In genomic region chr1:89121641-89122040, GRCh38 we compare ENCODE assay signal across 24 cellular contexts. TPM values are rescaled to one million over a fixed set of nuclear protein-coding genes. Genes with fewer than 3 reads are reported as not detected.
"Had no signal": no experiment of that assay in that cellular context is flagged by ENCODE, and none has a peak within 500 bp of the region (broad histone marks: within the 10 kb centered on the region; RNA-seq: fewer than 3 reads in every experiment).

No MANE protein-coding gene starts in this region.

- H3K4me3 Mint-ChIP-seq: nephron progenitor cell had no signal

- DNase-seq: activated CD4-positive, alpha-beta T cell treated with anti-CD3 and anti-CD28 coated beads for 1 hour; activated gamma-delta T cell treated with Interleukin-2 at 50 U/mL for 16 hours; dermis blood vessel endothelial cell; head of caudate nucleus; kidney glomerular epithelial cell; mesenchymal stem cell; nephron progenitor cell; occipital lobe; stimulated activated CD4-positive, alpha-beta T cell treated with anti-CD3 and anti-CD28 coated beads, Interleukin-15, amount 100 ng/mL, for 24 hours; stimulated activated CD4-positive, alpha-beta T cell treated with anti-CD3 and anti-CD28 coated beads, Interleukin-4, amount 100 ng/mL, for 1 hour; stimulated activated naive CD4-positive, alpha-beta T cell; substantia nigra; T-helper 9 cell had no signal

- H3K27ac ChIP-seq: epithelial cell of prostate, right atrium auricular region, tibial nerve had no signal

- H3K9me3 Mint-ChIP-seq: nephron progenitor cell had no signal

- H3K4me1 Mint-ChIP-seq: nephron progenitor cell had no signal

- H3K27me3 Mint-ChIP-seq: progenitor cell of endocrine pancreas had no signal

- H3K27me3 ChIP-seq: right atrium auricular region, tibial nerve had no signal

- H3K9me3 ChIP-seq: right atrium auricular region, tibial nerve had no signal

- H3K27ac Mint-ChIP-seq: progenitor cell of endocrine pancreas had no signal

RNA-seq across cellular contexts. Expression of gene GBP2, which starts 4.3 kb away (rescaled TPM):
- total RNA-seq: frontal cortex had no signal

RNA-seq across cellular contexts. Expression of gene GBP7, which starts 54.2 kb away (rescaled TPM):
- total RNA-seq: astrocyte, chondrocyte, dermis blood vessel endothelial cell, fibroblast of lung, frontal cortex, mucosa of gallbladder, occipital lobe, progenitor cell of endocrine pancreas, right atrium auricular region, SK-MEL-5, skeletal muscle tissue, tibial nerve had no signal
- polyA plus RNA-seq: fibroblast of lung had no signal

RNA-seq across cellular contexts. Expression of gene GBP1, which starts 56.6 kb away (rescaled TPM):
- total RNA-seq: progenitor cell of endocrine pancreas had no signal
